Comparison of ENCODE assay signal across 19 cellular contexts in genomic region chr4:145895056-145895455, GRCh38. TPM values are rescaled to one million over a fixed set of nuclear protein-coding genes. Genes with fewer than 3 reads are reported as not detected.
A peak's percentile ranks its signal among the peaks of the same experiment; 100 is the strongest.
DNase-seq lines count a peak whose midpoint lies in the region; ATAC-seq and TF ChIP-seq lines count a peak whose summit lies in the region.
"Had no signal": no experiment of that assay in that cellular context is flagged by ENCODE, and none has a peak within 500 bp of the region (broad histone marks: within the 10 kb centered on the region; RNA-seq: fewer than 3 reads in every experiment).

No MANE protein-coding gene starts in this region.

- 96 to 99% methylated on average over 3 of the region's 3 CpGs for WGBS in thyroid gland, 2 donors

- no peak for ATAC-seq in stimulated activated naive CD8-positive, alpha-beta T cell treated with anti-CD3 and anti-CD28 coated beads, Interleukin-15, Interleukin-2, amounts not matched to agents 100 U/mL and 50 U/mL, for 24 hours
- ATAC-seq in WTC11: no peak
- ATAC-seq in activated naive CD8-positive, alpha-beta T cell treated with anti-CD3 and anti-CD28 coated beads, Interleukin-2, amount 50 U/mL, for 24 hours: no peak
- ATAC-seq: A549, HCT116 had no signal

- H3K4me1 Mint-ChIP-seq in stimulated activated naive CD8-positive, alpha-beta T cell treated with anti-CD3 and anti-CD28 coated beads, Interleukin-15, Interleukin-2, amounts not matched to agents 100 ng/mL and 50 ng/mL, for 24 hours (ENCODE audit: low read depth): peaks cover 40% of the 10 kb centered on the region
- peaks cover 85% of the 10 kb centered on the region for H3K4me1 Mint-ChIP-seq in WTC11
- peaks cover 49% of the 10 kb centered on the region for H3K4me1 Mint-ChIP-seq in activated naive CD8-positive, alpha-beta T cell treated with anti-CD3 and anti-CD28 coated beads, Interleukin-2, amount 50 U/mL, for 24 hours

- no peaks in the 10 kb centered on the region for H3K27me3 ChIP-seq in thyroid gland

- TF ChIP-seq CTCF in WTC11 (IDR thresholded peaks at IDR 0.05) (no peak), thyroid gland (IDR thresholded peaks at IDR 0.05) (no peak)

- H3K4me3 ChIP-seq in thyroid gland (replicated peaks in 1 of 3): no peak overlapping the region
- H3K4me3 ChIP-seq: A549 had no signal

- H3K4me3 Mint-ChIP-seq in stimulated activated naive CD8-positive, alpha-beta T cell treated with anti-CD3 and anti-CD28 coated beads, Interleukin-15, Interleukin-2, amounts not matched to agents 100 ng/mL and 50 ng/mL, for 24 hours: no peak overlapping the region
- no peak overlapping the region for H3K4me3 Mint-ChIP-seq in WTC11
- no peak overlapping the region for H3K4me3 Mint-ChIP-seq in activated naive CD8-positive, alpha-beta T cell treated with anti-CD3 and anti-CD28 coated beads, Interleukin-2, amount 50 U/mL, for 24 hours

- no peaks in the 10 kb centered on the region for H3K27me3 Mint-ChIP-seq in stimulated activated naive CD8-positive, alpha-beta T cell treated with anti-CD3 and anti-CD28 coated beads, Interleukin-15, Interleukin-2, amounts not matched to agents 100 ng/mL and 50 ng/mL, for 24 hours
- no peaks in the 10 kb centered on the region for H3K27me3 Mint-ChIP-seq in WTC11 (ENCODE audit: low read depth)
- H3K27me3 Mint-ChIP-seq in activated naive CD8-positive, alpha-beta T cell treated with anti-CD3 and anti-CD28 coated beads, Interleukin-2, amount 50 U/mL, for 24 hours: no peaks in the 10 kb centered on the region
- H3K27me3 Mint-ChIP-seq: CD8-positive, alpha-beta memory T cell; IgD-negative memory B cell had no signal

- CTCF ChIA-PET in WTC11 (lab: Charles Lee): interaction anchor here (1.6 kb wide), 1 partner anchor 13 kb away, joined by 3 read pairs; no protein-coding TSS in a partner anchor

- peak overlapping the region; percentile 29 for H3K27ac Mint-ChIP-seq in stimulated activated naive CD8-positive, alpha-beta T cell treated with anti-CD3 and anti-CD28 coated beads, Interleukin-15, Interleukin-2, amounts not matched to agents 100 ng/mL and 50 ng/mL, for 24 hours
- peak overlapping the region; percentile 72 for H3K27ac Mint-ChIP-seq in WTC11
- peak overlapping the region; percentile 58 for H3K27ac Mint-ChIP-seq in activated naive CD8-positive, alpha-beta T cell treated with anti-CD3 and anti-CD28 coated beads, Interleukin-2, amount 50 U/mL, for 24 hours
- H3K27ac Mint-ChIP-seq: IgD-negative memory B cell had no signal

- peaks cover 37 to 55% of the 10 kb centered on the region in 2 donors for H3K4me1 ChIP-seq in thyroid gland
- H3K4me1 ChIP-seq: A549 had no signal

- H3K27ac ChIP-seq in thyroid gland: peak overlapping the region in 2 of 3 donors; percentile 0 to 36
- H3K27ac ChIP-seq: A549 had no signal

- no peaks in the 10 kb centered on the region for H3K36me3 ChIP-seq in thyroid gland

- DNase-seq in stimulated activated naive CD8-positive, alpha-beta T cell treated with anti-CD3 and anti-CD28 coated beads, Interleukin-15, Interleukin-2, amounts not matched to agents 100 U/mL and 50 U/mL, for 24 hours: no peak
- DNase-seq in WTC11 (ENCODE audit: low spot score) (no peak), thyroid gland (no peak), NCI-H1694 (lab: John Stamatoyannopoulos, UW) (no peak), NCI-H1092 treated with DMSO at 0.1 percent for 48 hours (lab: John Stamatoyannopoulos, UW) (no peak)
- no peak for DNase-seq in activated naive CD8-positive, alpha-beta T cell treated with anti-CD3 and anti-CD28 coated beads, Interleukin-2, amount 50 U/mL, for 24 hours
- DNase-seq in activated effector memory CD4-positive, alpha-beta T cell treated with anti-CD3 and anti-CD28 coated beads, Interleukin-2, amount 50 U/mL, for 16 hours: no peak
- DNase-seq: CD8-positive, alpha-beta memory T cell; GOT3; NCI-H1105; NCI-H2081 treated with DMSO at 0.1 percent for 48 hours; NCI-H510A treated with DMSO at 0.1 percent for 48 hours; NCI-H82; OCI-M1; SHP77 treated with DMSO at 0.1 percent for 48 hours had no signal

- H3K36me3 Mint-ChIP-seq in stimulated activated naive CD8-positive, alpha-beta T cell treated with anti-CD3 and anti-CD28 coated beads, Interleukin-15, Interleukin-2, amounts not matched to agents 100 ng/mL and 50 ng/mL, for 24 hours (ENCODE audit: low read depth): peaks cover 54% of the 10 kb centered on the region
- H3K36me3 Mint-ChIP-seq in WTC11: peaks cover 15% of the 10 kb centered on the region
- peaks cover 51% of the 10 kb centered on the region for H3K36me3 Mint-ChIP-seq in activated naive CD8-positive, alpha-beta T cell treated with anti-CD3 and anti-CD28 coated beads, Interleukin-2, amount 50 U/mL, for 24 hours (ENCODE audit: low read depth)

- TF ChIP-seq POLR2A in thyroid gland (IDR thresholded peaks at IDR 0.05): no peak

- no peaks in the 10 kb centered on the region for H3K9me3 Mint-ChIP-seq in stimulated activated naive CD8-positive, alpha-beta T cell treated with anti-CD3 and anti-CD28 coated beads, Interleukin-15, Interleukin-2, amounts not matched to agents 100 ng/mL and 50 ng/mL, for 24 hours
- no peaks in the 10 kb centered on the region for H3K9me3 Mint-ChIP-seq in WTC11
- H3K9me3 Mint-ChIP-seq in activated naive CD8-positive, alpha-beta T cell treated with anti-CD3 and anti-CD28 coated beads, Interleukin-2, amount 50 U/mL, for 24 hours: no peaks in the 10 kb centered on the region
- H3K9me3 Mint-ChIP-seq: CD8-positive, alpha-beta memory T cell; IgD-negative memory B cell had no signal

- no peaks in the 10 kb centered on the region for H3K9me3 ChIP-seq in thyroid gland
- H3K9me3 ChIP-seq: A549 had no signal

- intact Hi-C loops in thyroid gland (cut with DNase I): no loop called here

- POLR2A ChIA-PET in WTC11 (lab: Charles Lee): no interaction called here

TF ChIP-seq in WTC11, 78 proteins besides CTCF, POLR2A, EP300 and RAD21 (continues in another document):
- TF ChIP-seq USF2 (CRISPR knock-in tag; IDR thresholded peaks at IDR 0.05) (no peak), IRF2 (CRISPR knock-in tag; IDR thresholded peaks at IDR 0.05; ENCODE audit: borderline replicate concordance, low read depth) (no peak)
- TF ChIP-seq, protein P1, sequence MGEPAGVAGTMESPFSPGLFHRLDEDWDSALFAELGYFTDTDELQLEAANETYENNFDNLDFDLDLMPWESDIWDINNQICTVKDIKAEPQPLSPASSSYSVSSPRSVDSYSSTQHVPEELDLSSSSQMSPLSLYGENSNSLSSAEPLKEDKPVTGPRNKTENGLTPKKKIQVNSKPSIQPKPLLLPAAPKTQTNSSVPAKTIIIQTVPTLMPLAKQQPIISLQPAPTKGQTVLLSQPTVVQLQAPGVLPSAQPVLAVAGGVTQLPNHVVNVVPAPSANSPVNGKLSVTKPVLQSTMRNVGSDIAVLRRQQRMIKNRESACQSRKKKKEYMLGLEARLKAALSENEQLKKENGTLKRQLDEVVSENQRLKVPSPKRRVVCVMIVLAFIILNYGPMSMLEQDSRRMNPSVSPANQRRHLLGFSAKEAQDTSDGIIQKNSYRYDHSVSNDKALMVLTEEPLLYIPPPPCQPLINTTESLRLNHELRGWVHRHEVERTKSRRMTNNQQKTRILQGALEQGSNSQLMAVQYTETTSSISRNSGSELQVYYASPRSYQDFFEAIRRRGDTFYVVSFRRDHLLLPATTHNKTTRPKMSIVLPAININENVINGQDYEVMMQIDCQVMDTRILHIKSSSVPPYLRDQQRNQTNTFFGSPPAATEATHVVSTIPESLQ (CRISPR knock-in tag; IDR thresholded peaks at IDR 0.05): no peak
- TF ChIP-seq, protein P2, sequence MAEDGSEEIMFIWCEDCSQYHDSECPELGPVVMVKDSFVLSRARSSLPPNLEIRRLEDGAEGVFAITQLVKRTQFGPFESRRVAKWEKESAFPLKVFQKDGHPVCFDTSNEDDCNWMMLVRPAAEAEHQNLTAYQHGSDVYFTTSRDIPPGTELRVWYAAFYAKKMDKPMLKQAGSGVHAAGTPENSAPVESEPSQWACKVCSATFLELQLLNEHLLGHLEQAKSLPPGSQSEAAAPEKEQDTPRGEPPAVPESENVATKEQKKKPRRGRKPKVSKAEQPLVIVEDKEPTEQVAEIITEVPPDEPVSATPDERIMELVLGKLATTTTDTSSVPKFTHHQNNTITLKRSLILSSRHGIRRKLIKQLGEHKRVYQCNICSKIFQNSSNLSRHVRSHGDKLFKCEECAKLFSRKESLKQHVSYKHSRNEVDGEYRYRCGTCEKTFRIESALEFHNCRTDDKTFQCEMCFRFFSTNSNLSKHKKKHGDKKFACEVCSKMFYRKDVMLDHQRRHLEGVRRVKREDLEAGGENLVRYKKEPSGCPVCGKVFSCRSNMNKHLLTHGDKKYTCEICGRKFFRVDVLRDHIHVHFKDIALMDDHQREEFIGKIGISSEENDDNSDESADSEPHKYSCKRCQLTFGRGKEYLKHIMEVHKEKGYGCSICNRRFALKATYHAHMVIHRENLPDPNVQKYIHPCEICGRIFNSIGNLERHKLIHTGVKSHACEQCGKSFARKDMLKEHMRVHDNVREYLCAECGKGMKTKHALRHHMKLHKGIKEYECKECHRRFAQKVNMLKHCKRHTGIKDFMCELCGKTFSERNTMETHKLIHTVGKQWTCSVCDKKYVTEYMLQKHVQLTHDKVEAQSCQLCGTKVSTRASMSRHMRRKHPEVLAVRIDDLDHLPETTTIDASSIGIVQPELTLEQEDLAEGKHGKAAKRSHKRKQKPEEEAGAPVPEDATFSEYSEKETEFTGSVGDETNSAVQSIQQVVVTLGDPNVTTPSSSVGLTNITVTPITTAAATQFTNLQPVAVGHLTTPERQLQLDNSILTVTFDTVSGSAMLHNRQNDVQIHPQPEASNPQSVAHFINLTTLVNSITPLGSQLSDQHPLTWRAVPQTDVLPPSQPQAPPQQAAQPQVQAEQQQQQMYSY (CRISPR knock-in tag; IDR thresholded peaks at IDR 0.05): no peak
- TF ChIP-seq, protein P3, sequence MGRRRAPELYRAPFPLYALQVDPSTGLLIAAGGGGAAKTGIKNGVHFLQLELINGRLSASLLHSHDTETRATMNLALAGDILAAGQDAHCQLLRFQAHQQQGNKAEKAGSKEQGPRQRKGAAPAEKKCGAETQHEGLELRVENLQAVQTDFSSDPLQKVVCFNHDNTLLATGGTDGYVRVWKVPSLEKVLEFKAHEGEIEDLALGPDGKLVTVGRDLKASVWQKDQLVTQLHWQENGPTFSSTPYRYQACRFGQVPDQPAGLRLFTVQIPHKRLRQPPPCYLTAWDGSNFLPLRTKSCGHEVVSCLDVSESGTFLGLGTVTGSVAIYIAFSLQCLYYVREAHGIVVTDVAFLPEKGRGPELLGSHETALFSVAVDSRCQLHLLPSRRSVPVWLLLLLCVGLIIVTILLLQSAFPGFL (CRISPR knock-in tag; IDR thresholded peaks at IDR 0.05; ENCODE audit: borderline replicate concordance): no peak

RNA-seq across cellular contexts. Expression of gene ZNF827, which starts 43.6 kb away (rescaled TPM):
- total RNA-seq in WTC11 (2021) (25.0 to 26.8 TPM (median 25.6 TPM) in 3 replicates), thyroid gland (10 to 100 TPM; 23.9 to 52.3 (median 29.3) TPM)
